In genomic region chr11:94770563-94771120, GRCh38 we compare ENCODE assay signal across 12 cellular contexts. TPM values are rescaled to one million over a fixed set of nuclear protein-coding genes. Genes with fewer than 3 reads are reported as not detected.
A peak's percentile ranks its signal among the peaks of the same experiment; 100 is the strongest.
DNase-seq lines count a peak whose midpoint lies in the region; ATAC-seq and TF ChIP-seq lines count a peak whose summit lies in the region.
"Had no signal": no experiment of that assay in that cellular context is flagged by ENCODE, and none has a peak within 500 bp of the region (broad histone marks: within the 10 kb centered on the region; RNA-seq: fewer than 3 reads in every experiment).

No MANE protein-coding gene starts in this region.

- peaks cover 8 to 64% (median 30%) of the 10 kb centered on the region in 9 donors for H3K4me1 ChIP-seq in heart right ventricle
- H3K4me1 ChIP-seq in breast epithelium: no peaks in the 10 kb centered on the region
- peaks cover 28% of the 10 kb centered on the region for H3K4me1 ChIP-seq in mesodermal cell (ENCODE audit: control insufficient read depth, insufficient read depth, low read length, poor library complexity, severe bottlenecking)
- peaks cover 55% of the 10 kb centered on the region for H3K4me1 ChIP-seq in vagina

- TF ChIP-seq POLR2A in breast epithelium (IDR thresholded peaks at IDR 0.05): no peak
- no peak for TF ChIP-seq POLR2A in vagina (IDR thresholded peaks at IDR 0.05)

- H3K9me3 ChIP-seq in heart right ventricle: no peaks in the 10 kb centered on the region
- no peaks in the 10 kb centered on the region for H3K9me3 ChIP-seq in breast epithelium
- peaks cover 9% of the 10 kb centered on the region for H3K9me3 ChIP-seq in mesodermal cell (ENCODE audit: control insufficient read depth, low read length)
- H3K9me3 ChIP-seq in vagina: no peaks in the 10 kb centered on the region
- H3K9me3 ChIP-seq: tibial nerve had no signal

- H3K4me3 ChIP-seq in heart right ventricle (peak overlapping the region in 6 of 10 donors; percentile 73 to 99 (median 90)), breast epithelium (peak overlapping the region in 2 of 3 donors; percentile 83 to 84), mesodermal cell (ENCODE audit: extremely low read depth, insufficient read depth, low read length, poor library complexity, severe bottlenecking) (peak overlapping the region; percentile 96), vagina (peak overlapping the region; percentile 75 to 92)

- ATAC-seq in heart right ventricle (no peak), left cardiac atrium (no peak)

- DNase-seq in heart right ventricle (no peak), left cardiac atrium (no peak), breast epithelium (ENCODE audit: low spot score in 2 of 2) (no peak), vagina (ENCODE audit: extremely low spot score in 2 of 2) (no peak), LoVo (ENCODE audit: low spot score) (no peak), NCI-H1092 (lab: John Stamatoyannopoulos, UW) (no peak), NCI-H2227 (lab: John Stamatoyannopoulos, UW; ENCODE audit: unreplicated experiment) (no peak)
- DNase-seq: Kasumi-1; stimulated activated CD4-positive, alpha-beta T cell treated with anti-CD3 and anti-CD28 coated beads, Interleukin-4, amount 100 ng/mL, for 4 hours; T-helper 1 cell had no signal

- intact Hi-C loops in heart right ventricle (cut with DNase I): no loop called here
- intact Hi-C loops in left cardiac atrium (cut with DNase I): no loop called here
- intact Hi-C loops in breast epithelium (cut with DNase I; ENCODE audit: low total_unique reads): no loop called here
- intact Hi-C loops in vagina (cut with DNase I): no loop called here

- H3K27me3 ChIP-seq in heart right ventricle (peaks cover 0 to 21% (median 0%) of the 10 kb centered on the region in 7 donors), breast epithelium (no peaks in the 10 kb centered on the region), vagina (no peaks in the 10 kb centered on the region)
- H3K27me3 ChIP-seq: tibial nerve had no signal

- H3K36me3 ChIP-seq in heart right ventricle (no peaks in the 10 kb centered on the region), breast epithelium (no peaks in the 10 kb centered on the region), mesodermal cell (ENCODE audit: control insufficient read depth, insufficient read depth, low read length) (peaks cover 31% of the 10 kb centered on the region), vagina (no peaks in the 10 kb centered on the region)
- H3K36me3 ChIP-seq: tibial nerve had no signal

- no peak overlapping the region for H3K27ac ChIP-seq in heart right ventricle
- peak overlapping the region in 1 of 2 donors; percentile 89 for H3K27ac ChIP-seq in breast epithelium
- no peak overlapping the region for H3K27ac ChIP-seq in mesodermal cell (ENCODE audit: low read depth, low read length, severe bottlenecking)
- H3K27ac ChIP-seq in vagina: peak overlapping the region; percentile 96

- WGBS in heart right ventricle, 2 donors: 76 to 87% methylated on average over 4 of the region's 4 CpGs
- WGBS in mesodermal cell (ENCODE audit: insufficient coverage in 2 of 2), 2 experiments: 27 to 43% methylated on average over 3 of the region's 4 CpGs

- TF ChIP-seq CTCF in heart right ventricle (IDR thresholded peaks at IDR 0.05): no peak
- TF ChIP-seq CTCF in breast epithelium (IDR thresholded peaks at IDR 0.05): no peak
- no peak for TF ChIP-seq CTCF in vagina (IDR thresholded peaks at IDR 0.05)

RNA-seq across cellular contexts. Expression of gene AMOTL1, which starts 2.5 kb away (rescaled TPM):
- total RNA-seq in heart right ventricle (100 to 1,000 TPM in 2 of 10 donors, 10 to 100 TPM in 8; 30.5 to 115 (median 77.1) TPM), left cardiac atrium (100 to 1,000 TPM in 1 of 2 donors, 10 to 100 TPM in 1; 60.6 to 106 TPM), breast epithelium (10 to 100 TPM; 35.5 to 41.4 (median 39.0) TPM), vagina (45.7 TPM)
- polyA plus RNA-seq in heart right ventricle: 1 to 10 TPM; 3.1 to 8.3 TPM
- polyA plus RNA-seq in mesodermal cell (2013, experiment 1 of 2): 69.7 TPM
- polyA plus RNA-seq in mesodermal cell (2013, experiment 2 of 2): 60.8 TPM
